8 cellular contexts compared by ENCODE assay signal in the genomic region with DNA sequence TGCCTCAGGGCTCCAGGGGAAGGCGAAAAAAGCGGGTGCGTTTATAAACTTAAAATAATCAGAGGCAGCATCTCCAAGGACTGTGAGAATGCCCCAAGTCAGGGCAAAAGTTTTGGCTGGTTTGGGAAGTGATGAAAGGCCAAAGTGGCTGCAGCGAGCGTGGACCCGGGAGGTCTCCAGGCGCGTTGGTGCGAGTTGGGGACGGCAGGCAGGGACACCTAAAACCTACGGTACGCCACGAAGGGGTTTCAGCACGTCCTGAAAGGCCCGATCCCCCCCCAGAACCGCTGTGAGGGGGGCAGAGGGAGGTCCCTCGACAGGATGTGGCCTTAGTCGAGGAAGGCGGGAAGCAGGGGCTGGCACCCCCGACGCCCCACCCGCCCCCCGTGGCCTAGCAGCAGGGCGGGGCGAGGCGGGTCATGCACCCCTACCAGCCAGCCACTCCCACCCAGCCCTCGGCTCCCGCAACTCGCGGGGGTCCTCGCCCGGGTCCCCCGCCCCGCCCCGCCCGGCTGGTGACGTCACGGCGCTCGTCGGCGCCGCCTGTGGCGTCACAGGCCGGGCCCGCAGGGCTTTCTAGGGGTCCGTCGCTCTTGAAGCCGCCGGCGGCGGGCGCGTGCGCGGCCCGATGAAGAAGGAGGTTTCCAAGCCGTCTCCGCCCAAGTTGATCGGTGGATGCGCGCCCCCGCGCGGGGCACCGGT. TPM values are rescaled to one million over a fixed set of nuclear protein-coding genes. Genes with fewer than 3 reads are reported as not detected.
DNase-seq lines count a peak whose midpoint lies in the region; ATAC-seq and TF ChIP-seq lines count a peak whose summit lies in the region.

A gene with protein sequence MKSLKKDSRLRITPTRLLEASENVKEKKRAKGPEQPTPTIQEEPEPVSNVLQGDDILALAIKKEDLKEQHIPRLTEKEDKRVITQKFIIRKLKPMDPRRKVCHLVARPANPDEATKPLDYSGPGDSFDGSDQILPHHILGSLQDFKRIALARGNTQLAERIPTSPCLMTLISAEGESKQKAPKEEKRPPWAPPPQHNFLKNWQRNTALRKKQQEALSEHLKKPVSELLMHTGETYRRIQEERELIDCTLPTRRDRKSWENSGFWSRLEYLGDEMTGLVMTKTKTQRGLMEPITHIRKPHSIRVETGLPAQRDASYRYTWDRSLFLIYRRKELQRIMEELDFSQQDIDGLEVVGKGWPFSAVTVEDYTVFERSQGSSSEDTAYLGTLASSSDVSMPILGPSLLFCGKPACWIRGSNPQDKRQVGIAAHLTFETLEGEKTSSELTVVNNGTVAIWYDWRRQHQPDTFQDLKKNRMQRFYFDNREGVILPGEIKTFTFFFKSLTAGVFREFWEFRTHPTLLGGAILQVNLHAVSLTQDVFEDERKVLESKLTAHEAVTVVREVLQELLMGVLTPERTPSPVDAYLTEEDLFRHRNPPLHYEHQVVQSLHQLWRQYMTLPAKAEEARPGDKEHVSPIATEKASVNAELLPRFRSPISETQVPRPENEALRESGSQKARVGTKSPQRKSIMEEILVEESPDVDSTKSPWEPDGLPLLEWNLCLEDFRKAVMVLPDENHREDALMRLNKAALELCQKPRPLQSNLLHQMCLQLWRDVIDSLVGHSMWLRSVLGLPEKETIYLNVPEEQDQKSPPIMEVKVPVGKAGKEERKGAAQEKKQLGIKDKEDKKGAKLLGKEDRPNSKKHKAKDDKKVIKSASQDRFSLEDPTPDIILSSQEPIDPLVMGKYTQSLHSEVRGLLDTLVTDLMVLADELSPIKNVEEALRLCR (plus strand): TSS at position 569 of the 702 bp plus-strand sequence. CDS start 236 bp downstream, outside the sequence.

- peak within 1 kb of the TSS; percentile 84 for H3K4me3 ChIP-seq in iPS-20b (ENCODE audit: low read length)
- H3K4me3 ChIP-seq in skeletal muscle tissue (ENCODE audit: low read length in 3 of 3), result peak within 1 kb of the TSS; percentile 65 to 67 (median 66)

- peak; percentile 40; the same call in 1 of the 2 replicates for TF ChIP-seq CTCF in VCaP (conservative IDR thresholded peaks at IDR 0.05)

- peak within 1 kb of the TSS; percentile 72 for H3K27ac ChIP-seq in VCaP
- no peak within 1 kb of the TSS for H3K27ac ChIP-seq in iPS-20b (ENCODE audit: low read length)
- peak within 1 kb of the TSS; percentile 48 for H3K27ac ChIP-seq in skeletal muscle tissue (ENCODE audit: low read depth, low read length)

- H3K9me3 ChIP-seq in iPS-20b (ENCODE audit: insufficient read depth, low read depth, low read length), result no peaks in the 10 kb centered on the region
- no peaks in the 10 kb centered on the region for H3K9me3 ChIP-seq in skeletal muscle tissue (ENCODE audit: control insufficient read depth in 3 of 3, low read length in 3 of 3)

- in situ Hi-C loops in T47D (cut with HindIII; ENCODE audit: low pct_unique_long_range_greater_than_20kb, low sequenced_read_pairs), result no loop called here

- TF ChIP-seq POLR2A in GM10847 (IDR thresholded peaks at IDR 0.05; ENCODE audit: extremely low read depth, insufficient read length), result peak; percentile 45

- H3K9ac ChIP-seq in iPS-20b (ENCODE audit: low read depth, low read length) (peak within 1 kb of the TSS; percentile 82; the same call in 1 of the 2 replicates), skeletal muscle tissue (ENCODE audit: low read depth in 1 of 3, low read length in 3 of 3) (peak within 1 kb of the TSS; percentile 65 to 73 (median 69))

- no peaks in the 10 kb centered on the region for H3K27me3 ChIP-seq in iPS-20b (ENCODE audit: insufficient read depth, low read length)
- H3K27me3 ChIP-seq in skeletal muscle tissue (ENCODE audit: control insufficient read depth in 3 of 3, insufficient read depth in 3 of 3, low read length in 3 of 3), result no peaks in the 10 kb centered on the region

- ATAC-seq in GM18511 (IDR thresholded peaks at IDR 0.05; ENCODE audit: unreplicated experiment), result no peak

- H3K4me1 ChIP-seq in iPS-20b (ENCODE audit: insufficient read depth, low read length), result peaks cover 18% of the 10 kb centered on the region; the same call in 1 of the 2 replicates
- peaks cover 4 to 13% (median 7%) of the 10 kb centered on the region in 3 donors for H3K4me1 ChIP-seq in skeletal muscle tissue (ENCODE audit: control insufficient read depth in 3 of 3, insufficient read depth in 3 of 3, low read length in 3 of 3)

- H3K36me3 ChIP-seq in iPS-20b (ENCODE audit: insufficient read depth, low read depth, low read length), result no peaks in the 10 kb centered on the region
- H3K36me3 ChIP-seq in skeletal muscle tissue (ENCODE audit: control insufficient read depth in 3 of 3, insufficient read depth in 3 of 3, low read length in 3 of 3), result no peaks in the 10 kb centered on the region

- DNase-seq in LHCN-M2 (ENCODE audit: low read depth), result peak; percentile 79
- peak; percentile 77 to 78 for DNase-seq in T47D (ENCODE audit: low read depth in 1 of 2, low spot score in 1 of 2)
- DNase-seq in amniotic stem cell (lab: John Stamatoyannopoulos, UW), result no peak

RNA-seq across cellular contexts. Expression of the gene that starts here (rescaled TPM):
- total RNA-seq in LHCN-M2 (2014; rRNA removed) (0.34 and 0.83 TPM in 2 replicates), skeletal muscle tissue (under 0.01 TPM)
- 0.49 TPM for polyA plus RNA-seq in LHCN-M2 (2012)

Comparison
In these comparisons a context has a peak if more than half of its experiments do, and no peak if none do; other contexts are left out.
1. Peak in DNase-seq in LHCN-M2; RNA of the gene not detected or under 1 TPM.